28 cellular contexts compared by ENCODE assay signal in the genomic region with DNA sequence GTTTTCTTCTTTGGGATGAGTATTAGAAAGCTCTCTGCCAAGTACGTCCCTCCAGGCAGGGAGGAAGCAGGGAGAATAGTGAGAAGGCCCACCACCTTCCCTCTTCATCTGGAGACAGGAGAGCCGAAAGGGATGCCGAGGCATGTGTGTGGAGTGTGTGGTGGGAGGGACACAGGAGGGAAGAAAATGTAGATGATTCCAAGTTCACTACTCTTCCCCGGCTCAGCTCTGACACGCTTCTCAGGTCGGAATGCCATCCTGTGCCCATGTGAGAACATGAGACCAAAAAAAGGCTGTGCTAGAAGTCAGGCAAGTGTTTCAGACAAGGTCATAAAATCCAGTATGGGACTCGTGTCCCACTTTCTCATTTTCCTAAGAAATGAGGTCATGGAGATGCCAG. TPM values are rescaled to one million over a fixed set of nuclear protein-coding genes. Genes with fewer than 3 reads are reported as not detected.
"Had no signal": no experiment of that assay in that cellular context is flagged by ENCODE, and none has a peak within 500 bp of the region (broad histone marks: within the 10 kb centered on the region; RNA-seq: fewer than 3 reads in every experiment).

No MANE protein-coding gene starts in this region.

- H3K4me3 ChIP-seq: adrenal gland, SJCRH30, SK-N-MC had no signal

- ATAC-seq: activated CD8-positive, alpha-beta T cell treated with anti-CD3 and anti-CD28 coated beads, Interleukin-2, amount 10 ng/mL, durations not matched to agents 7 days and 5 days; Panc1 had no signal

- H3K36me3 ChIP-seq: brain microvascular endothelial cell, SJCRH30 had no signal

- H3K27ac Mint-ChIP-seq: activated CD4-positive, alpha-beta T cell treated with anti-CD3 and anti-CD28 coated beads, Interleukin-2, amount 10 ng/mL, durations not matched to agents 7 days and 5 days; activated CD8-positive, alpha-beta T cell treated with anti-CD3 and anti-CD28 coated beads, Interleukin-2, amount 10 ng/mL, durations not matched to agents 7 days and 5 days; activated naive CD4-positive, alpha-beta T cell treated with anti-CD3 and anti-CD28 coated beads for 36 hours; activated naive CD4-positive, alpha-beta T cell treated with anti-CD3 and anti-CD28 coated beads, Interleukin-2, amount 50 U/mL, for 72 hours; activated T-cell treated with anti-CD3 and anti-CD28 coated beads, Interleukin-2, amount 50 U/mL, for 24 hours; activated T-helper 1 cell treated with anti-CD3 and anti-CD28 coated beads, Interleukin-12 subunit alpha, Interleukin-12 subunit beta, Interleukin-2, Interleukin-4 antibody, amounts not matched to agents 30 ng/mL and 10 ng/mL and 1 ng/mL, durations not matched to agents 14 hours and 24 hours and 36 hours; T-helper 1 cell treated with Interleukin-12 subunit alpha and Interleukin-12 subunit beta and Interleukin-4 antibody, amounts not matched to agents 30 μg/mL and 1 μg/mL, for 36 hours; T-helper 2 cell treated with Interferon-gamma antibody and Interleukin-4, amounts not matched to agents 5 μg/mL and 100 μg/mL, for 36 hours had no signal

- DNase-seq: activated CD4-positive, alpha-beta T cell treated with anti-CD3 and anti-CD28 coated beads, Interleukin-2, amount 10 ng/mL, durations not matched to agents 7 days and 5 days; activated CD4-positive, alpha-beta T cell treated with anti-CD3 and anti-CD28 coated beads, Interleukin-2, amount 50 U/mL, for 48 hours; activated CD8-positive, alpha-beta T cell treated with anti-CD3 and anti-CD28 coated beads, Interleukin-2, amount 10 ng/mL, durations not matched to agents 7 days and 5 days; activated gamma-delta T cell treated with Interleukin-2 at 50 U/mL for 16 hours; activated naive CD4-positive, alpha-beta T cell treated with anti-CD3 and anti-CD28 coated beads for 36 hours; activated T-cell treated with anti-CD3 and anti-CD28 coated beads, Interleukin-2, amount 50 U/mL, for 24 hours; brain microvascular endothelial cell; Karpas-422; KBM-7; NCI-H1105; NCI-H1417 treated with DMSO at 0.1 percent for 48 hours; NCI-H187 treated with DMSO at 0.1 percent for 48 hours; NCI-H2081; NCI-H226; NCI-H446 treated with DMSO at 0.1 percent for 48 hours; NCI-H524; NCI-H69; NCI-H82; SHP77; SJCRH30 had no signal

- H3K4me1 ChIP-seq: SJCRH30 had no signal

- H3K9me3 ChIP-seq: adrenal gland, SJCRH30 had no signal

- H3K27me3 Mint-ChIP-seq: activated CD4-positive, alpha-beta T cell treated with anti-CD3 and anti-CD28 coated beads, Interleukin-2, amount 10 ng/mL, durations not matched to agents 7 days and 5 days; activated T-cell treated with anti-CD3 and anti-CD28 coated beads, Interleukin-2, amount 50 U/mL, for 24 hours had no signal

- H3K4me3 Mint-ChIP-seq: activated CD4-positive, alpha-beta T cell treated with anti-CD3 and anti-CD28 coated beads, Interleukin-2, amount 10 ng/mL, durations not matched to agents 7 days and 5 days; activated CD8-positive, alpha-beta T cell treated with anti-CD3 and anti-CD28 coated beads, Interleukin-2, amount 10 ng/mL, durations not matched to agents 7 days and 5 days; activated naive CD4-positive, alpha-beta T cell treated with anti-CD3 and anti-CD28 coated beads for 36 hours; activated T-cell treated with anti-CD3 and anti-CD28 coated beads, Interleukin-2, amount 50 U/mL, for 24 hours; activated T-helper 1 cell treated with anti-CD3 and anti-CD28 coated beads, Interleukin-12 subunit alpha, Interleukin-12 subunit beta, Interleukin-2, Interleukin-4 antibody, amounts not matched to agents 30 ng/mL and 10 ng/mL and 1 ng/mL, durations not matched to agents 14 hours and 24 hours and 36 hours; T-helper 1 cell treated with Interleukin-12 subunit alpha and Interleukin-12 subunit beta and Interleukin-4 antibody, amounts not matched to agents 30 μg/mL and 1 μg/mL, for 36 hours; T-helper 2 cell treated with Interferon-gamma antibody and Interleukin-4, amounts not matched to agents 5 μg/mL and 100 μg/mL, for 36 hours had no signal

- H3K27ac ChIP-seq: adrenal gland, brain microvascular endothelial cell, SJCRH30, SK-N-MC had no signal

- H3K9me3 Mint-ChIP-seq: activated CD4-positive, alpha-beta T cell treated with anti-CD3 and anti-CD28 coated beads, Interleukin-2, amount 10 ng/mL, durations not matched to agents 7 days and 5 days; activated naive CD4-positive, alpha-beta T cell treated with anti-CD3 and anti-CD28 coated beads for 36 hours; activated T-cell treated with anti-CD3 and anti-CD28 coated beads, Interleukin-2, amount 50 U/mL, for 24 hours; activated T-helper 1 cell treated with anti-CD3 and anti-CD28 coated beads, Interleukin-12 subunit alpha, Interleukin-12 subunit beta, Interleukin-2, Interleukin-4 antibody, amounts not matched to agents 30 ng/mL and 10 ng/mL and 1 ng/mL, durations not matched to agents 14 hours and 24 hours and 36 hours; T-helper 1 cell treated with Interleukin-12 subunit alpha and Interleukin-12 subunit beta and Interleukin-4 antibody, amounts not matched to agents 30 μg/mL and 1 μg/mL, for 36 hours; T-helper 2 cell treated with Interferon-gamma antibody and Interleukin-4, amounts not matched to agents 5 μg/mL and 100 μg/mL, for 36 hours had no signal

- H3K27me3 ChIP-seq: adrenal gland, brain microvascular endothelial cell, SJCRH30 had no signal

RNA-seq across cellular contexts. Expression of a gene that starts 47.4 kb away (rescaled TPM):
- total RNA-seq: MCF 10A had no signal
